ENCODE assay signal across 26 cellular contexts in the genomic region with DNA sequence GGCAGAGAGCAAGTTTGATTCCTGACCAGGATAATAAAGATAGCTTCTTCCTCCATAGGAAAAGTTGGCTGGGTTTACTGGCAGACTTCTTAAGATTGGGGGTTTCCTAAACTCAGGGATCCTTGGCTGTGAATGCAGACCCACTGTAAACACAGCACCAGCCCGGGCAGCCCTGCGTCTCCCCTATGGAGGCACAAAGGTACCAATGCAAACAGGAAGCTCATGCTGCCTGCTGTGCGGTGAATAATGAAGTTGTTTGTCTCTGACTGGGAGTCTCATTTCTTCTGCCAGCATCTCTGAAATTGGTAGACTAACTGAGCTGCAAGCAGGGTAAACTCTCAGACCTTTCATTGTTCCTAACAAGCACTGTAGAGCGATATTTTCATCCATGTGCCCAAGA.
A peak's percentile ranks its signal among the peaks of the same experiment; 100 is the strongest.
DNase-seq lines count a peak whose midpoint lies in the region; FAIRE-seq and TF ChIP-seq lines count a peak whose summit lies in the region.
"Had no signal": no experiment of that assay in that cellular context is flagged by ENCODE, and none has a peak within 500 bp of the region (broad histone marks: within the 10 kb centered on the region; RNA-seq: fewer than 3 reads in every experiment).

No MANE protein-coding gene starts in this region.

- H3K23ac ChIP-seq in H1 (ENCODE audit: insufficient read length) = no peak overlapping the region

- no peak overlapping the region for H2BK15ac ChIP-seq in H1 (ENCODE audit: low read length)

- no peak for TF ChIP-seq POLR2A in H1 (IDR thresholded peaks at IDR 0.05; ENCODE audit: control extremely low read depth in 1 of 2, low read depth in 2 of 2, low read length in 2 of 2)

- no peak overlapping the region for H3K56ac ChIP-seq in H1 (replicated peaks; ENCODE audit: insufficient read length, low read depth, low read length)

- H3K9ac ChIP-seq in H1 (replicated peaks in 1 of 4; ENCODE audit: extremely low read depth in 1 of 4, low read depth in 3 of 4, low read length in 3 of 4) (no peak overlapping the region), neural progenitor cell (no peak overlapping the region)

- H4K8ac ChIP-seq in H1 (ENCODE audit: extremely low read depth, insufficient read depth, low read length) = no peak overlapping the region

- POLR2A ChIA-PET in H1 (lab: Charles Lee; ENCODE audit: partially characterized antibody) = no interaction called here

- FAIRE-seq in H1 (lab: Jason Lieb, UNC) = peak; percentile 28
- FAIRE-seq: H54, RCC 7860 had no signal

- no peak for TF ChIP-seq EP300 in H1 (IDR thresholded peaks at IDR 0.05; ENCODE audit: borderline replicate concordance in 1 of 2, low read depth in 2 of 2, low read length in 2 of 2)

- TF ChIP-seq CTCF in H1 (IDR thresholded peaks at IDR 0.05; ENCODE audit: control extremely low read depth in 1 of 3, insufficient read depth in 1 of 3, low read depth in 1 of 3, low read length in 3 of 3) = no peak
- no peak for TF ChIP-seq CTCF in neural progenitor cell (IDR thresholded peaks at IDR 0.05)
- TF ChIP-seq CTCF in dorsolateral prefrontal cortex (IDR thresholded peaks at IDR 0.05 in 54 of 56, conservative IDR thresholded peaks at IDR 0.05 in 2 of 56; ENCODE audit: low read depth in 1 of 56, partially characterized antibody in 56 of 56) = no peak

- no peaks in the 10 kb centered on the region for H3K9me3 ChIP-seq in H1 (ENCODE audit: insufficient read depth in 2 of 2, low read depth in 1 of 2, low read length in 1 of 2)
- H3K9me3 ChIP-seq in neural progenitor cell (ENCODE audit: low read depth) = no peaks in the 10 kb centered on the region
- H3K9me3 ChIP-seq: adrenal gland, colonic mucosa, gastroesophageal sphincter had no signal

- H2BK20ac ChIP-seq in H1 (ENCODE audit: low read length) = no peak overlapping the region

- no peaks in the 10 kb centered on the region for H3K27me3 ChIP-seq in H7 (ENCODE audit: control insufficient read depth, insufficient read depth, low read length)
- no peaks in the 10 kb centered on the region for H3K27me3 ChIP-seq in H1 (replicated peaks in 1 of 4; ENCODE audit: control insufficient read depth in 3 of 4, extremely low read depth in 1 of 4, insufficient read depth in 3 of 4, low read length in 3 of 4)
- no peaks in the 10 kb centered on the region for H3K27me3 ChIP-seq in neural progenitor cell
- H3K27me3 ChIP-seq in dorsolateral prefrontal cortex = peaks cover 0 to 3% (median 0%) of the 10 kb centered on the region in 45 donors
- H3K27me3 ChIP-seq: adrenal gland, brain microvascular endothelial cell, colonic mucosa, gastroesophageal sphincter had no signal

- H3K4me1 ChIP-seq in H1 (replicated peaks in 1 of 4; ENCODE audit: control insufficient read depth in 3 of 4, insufficient read depth in 4 of 4, low read length in 3 of 4) (no peaks in the 10 kb centered on the region), neural progenitor cell (peaks cover 14% of the 10 kb centered on the region)
- H3K4me1 ChIP-seq: adrenal gland, colonic mucosa, gastroesophageal sphincter had no signal

- peak overlapping the region in 1 of 2 experiments; percentile 20; a peak in 1 of 4 replicates for H3K4me2 ChIP-seq in H1 (ENCODE audit: insufficient read depth in 1 of 2, low read depth in 2 of 2, low read length in 2 of 2)
- peak overlapping the region; percentile 34 for H3K4me2 ChIP-seq in neural progenitor cell

- peaks cover 16% of the 10 kb centered on the region for H3K4me1 Mint-ChIP-seq in neural progenitor cell

- H3K36me3 ChIP-seq in H7 (replicated peaks; ENCODE audit: control insufficient read depth, insufficient read depth, low read length) (no peaks in the 10 kb centered on the region), H1 (ENCODE audit: control insufficient read depth in 2 of 4, insufficient read depth in 4 of 4, low read length in 3 of 4) (no peaks in the 10 kb centered on the region), neural progenitor cell (no peaks in the 10 kb centered on the region)
- H3K36me3 ChIP-seq: adrenal gland, brain microvascular endothelial cell, colonic mucosa, gastroesophageal sphincter had no signal

- H3K36me3 Mint-ChIP-seq in neural progenitor cell = no peaks in the 10 kb centered on the region

- H3K9me3 Mint-ChIP-seq in neural progenitor cell = no peaks in the 10 kb centered on the region

- DNase-seq in H7 = peak; percentile 36
- peak; percentile 74 for DNase-seq in NCI-H345 treated with DMSO at 0.1 percent for 48 hours (lab: John Stamatoyannopoulos, UW; ENCODE audit: unreplicated experiment)
- DNase-seq in H1 (ENCODE audit: low read depth in 1 of 2, low spot score in 2 of 2) = peak; percentile 36 to 59
- peak; percentile 68 for DNase-seq in neural progenitor cell (ENCODE audit: low spot score)
- no peak for DNase-seq in GDM1 (lab: John Stamatoyannopoulos, UW)
- DNase-seq in activated CD4-positive, alpha-beta T cell treated with anti-CD3 and anti-CD28 coated beads, Interleukin-2, amount 50 U/mL, for 4 hours = no peak
- no peak for DNase-seq in effector CD4-positive, alpha-beta T cell
- DNase-seq in dorsolateral prefrontal cortex = no peak
- DNase-seq: activated CD4-positive, alpha-beta T cell treated with anti-CD3 and anti-CD28 coated beads for 1 hour; activated CD8-positive, alpha-beta memory T cell treated with anti-CD3 and anti-CD28 coated beads for 24 hours; activated naive CD4-positive, alpha-beta T cell; activated T-cell treated with anti-CD3 and anti-CD28 coated beads, Interleukin-2, amount 50 U/mL, for 1 hour; adrenal gland; brain microvascular endothelial cell; C1 segment of cervical spinal cord; colonic mucosa; hypothalamus; kidney glomerular epithelial cell; NCI-H2107; NCI-H524; stimulated activated naive CD8-positive, alpha-beta T cell treated with anti-CD3 and anti-CD28 coated beads, Interleukin-15, Interleukin-2, amounts not matched to agents 100 U/mL and 50 U/mL, for 24 hours had no signal

- no peak overlapping the region for H2BK120ac ChIP-seq in H1 (replicated peaks; ENCODE audit: low read depth, low read length)

- no peak overlapping the region for H4K5ac ChIP-seq in H1 (ENCODE audit: insufficient read length, low read depth, low read length)

- H3K4ac ChIP-seq in H1 (replicated peaks; ENCODE audit: insufficient read length, low read depth, low read length) = no peak overlapping the region

- no peak overlapping the region for H2AK5ac ChIP-seq in H1 (ENCODE audit: low read depth, low read length)

- no peak overlapping the region for H3K14ac ChIP-seq in H1 (ENCODE audit: insufficient read length)

- peaks cover 2% of the 10 kb centered on the region; the same call in 1 of the 2 replicates for H3K23me2 ChIP-seq in H1 (ENCODE audit: low read depth, low read length)

- no peak overlapping the region for H3K18ac ChIP-seq in H1 (ENCODE audit: extremely low read depth, low read length)

- no peaks in the 10 kb centered on the region for H3K79me1 ChIP-seq in H1 (ENCODE audit: low read depth, low read length)

- H3K4me3 ChIP-seq in H7 (ENCODE audit: insufficient read depth, low read depth, low read length) = no peak overlapping the region
- H3K4me3 ChIP-seq in H1 (ENCODE audit: extremely low read depth in 1 of 4, insufficient read depth in 2 of 4, low read depth in 3 of 4, low read length in 4 of 4) = no peak overlapping the region; a peak in 1 of 8 replicates
- no peak overlapping the region for H3K4me3 ChIP-seq in neural progenitor cell
- H3K4me3 ChIP-seq in dorsolateral prefrontal cortex = no peak overlapping the region
- H3K4me3 ChIP-seq: adrenal gland, colonic mucosa, gastroesophageal sphincter, lung had no signal

- no peak overlapping the region for H3K27ac Mint-ChIP-seq in neural progenitor cell

- CTCF ChIA-PET in H1 (lab: Charles Lee; ENCODE audit: partially characterized antibody) = interaction anchor here (0.5 to 1.3 kb wide), 2 partner anchors 13 to 767 kb away, joined by 3 read pairs; no protein-coding TSS in a partner anchor

- H3K27me3 Mint-ChIP-seq in neural progenitor cell (ENCODE audit: insufficient read depth, low read depth) = no peaks in the 10 kb centered on the region

- H3K79me2 ChIP-seq in H1 (ENCODE audit: control insufficient read depth in 1 of 2, insufficient read depth in 2 of 2, low read length in 2 of 2) (no peaks in the 10 kb centered on the region), neural progenitor cell (ENCODE audit: low read depth) (no peaks in the 10 kb centered on the region)

- 8% methylated on average over 4 of the region's 4 CpGs; no CpG with 5 or more reads in 1 of the 2 experiments for WGBS in H1 (ENCODE audit: extremely low coverage in 1 of 2, insufficient coverage in 1 of 2, insufficient read length in 1 of 2, insufficient replicate concordance in 2 of 2, low coverage in 1 of 2, low lambda C conversion rate in 2 of 2, missing lambda C conversion rate in 1 of 2), 2 experiments

- TF ChIP-seq RAD21 in H1 (IDR thresholded peaks at IDR 0.05 in 1 of 2, conservative IDR thresholded peaks at IDR 0.05 in 1 of 2; ENCODE audit: low read depth in 2 of 2, low read length in 2 of 2) = no peak; a peak in 1 of 4 replicates

- intact Hi-C loops in dorsolateral prefrontal cortex (cut with DNase I) = no loop called here

- peaks cover 11% of the 10 kb centered on the region for H3F3A ChIP-seq in neural progenitor cell (ENCODE audit: low read depth)

- H4K91ac ChIP-seq in H1 (replicated peaks; ENCODE audit: insufficient read length, low read length) = no peak overlapping the region

- no peak overlapping the region for H3K27ac ChIP-seq in H1 (ENCODE audit: low read depth, low read length)
- H3K27ac ChIP-seq in neural progenitor cell = no peak overlapping the region
- H3K27ac ChIP-seq in dorsolateral prefrontal cortex = no peak overlapping the region
- H3K27ac ChIP-seq: adrenal gland, brain microvascular endothelial cell, colonic mucosa, gastroesophageal sphincter had no signal

- H2AFZ ChIP-seq in H1 (ENCODE audit: low read length) (no peak overlapping the region), neural progenitor cell (replicated peaks) (no peak overlapping the region)

- H4K20me1 ChIP-seq in H1 (replicated peaks in 1 of 2; ENCODE audit: control insufficient read depth in 1 of 2, insufficient read depth in 2 of 2, low read length in 2 of 2) = no peaks in the 10 kb centered on the region
- no peaks in the 10 kb centered on the region for H4K20me1 ChIP-seq in neural progenitor cell (ENCODE audit: low read depth)

- H3K4me3 Mint-ChIP-seq in neural progenitor cell = no peak overlapping the region
- H3K4me3 Mint-ChIP-seq: neural crest cell had no signal

- H2BK12ac ChIP-seq in H1 (ENCODE audit: low read depth, low read length) = no peak overlapping the region

- H2BK5ac ChIP-seq in H1 (ENCODE audit: low read depth, low read length) = no peak overlapping the region

TF ChIP-seq in H1, 55 proteins besides CTCF, POLR2A, EP300 and RAD21 (continues in another document):
- TF ChIP-seq KDM4A (IDR thresholded peaks at IDR 0.05; ENCODE audit: low read depth, low read length, severe bottlenecking) = no peak
- TF ChIP-seq, protein P1, sequence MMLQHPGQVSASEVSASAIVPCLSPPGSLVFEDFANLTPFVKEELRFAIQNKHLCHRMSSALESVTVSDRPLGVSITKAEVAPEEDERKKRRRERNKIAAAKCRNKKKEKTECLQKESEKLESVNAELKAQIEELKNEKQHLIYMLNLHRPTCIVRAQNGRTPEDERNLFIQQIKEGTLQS (IDR thresholded peaks at IDR 0.05; ENCODE audit: insufficient read depth, low read depth, low read length) = no peak
- peak; percentile 53; the same call in 1 of the 2 replicates for TF ChIP-seq YY1 (IDR thresholded peaks at IDR 0.05; ENCODE audit: low read depth, low read length)
- no peak for TF ChIP-seq POLR2AphosphoS5 (IDR thresholded peaks at IDR 0.05; ENCODE audit: low read depth, low read length)

Comparison
In these comparisons a context has a peak if more than half of its experiments do, and no peak if none do; other contexts are left out.
1. DNase-seq: peak in H7 (single experiment), NCI-H345 treated with DMSO at 0.1 percent for 48 hours (single experiment), H1 (2 of 2) and neural progenitor cell (single experiment); none in GDM1 (single experiment), activated CD4-positive, alpha-beta T cell treated with anti-CD3 and anti-CD28 coated beads, Interleukin-2, amount 50 U/mL, for 4 hours (0 of 2), effector CD4-positive, alpha-beta T cell (single experiment) and dorsolateral prefrontal cortex (0 of 10).